In genomic region chr10:44827431-44828006, GRCh38 we compare ENCODE assay signal across 19 cellular contexts.
A peak's percentile ranks its signal among the peaks of the same experiment; 100 is the strongest.
DNase-seq lines count a peak whose midpoint lies in the region; TF ChIP-seq lines count a peak whose summit lies in the region.
"Had no signal": no experiment of that assay in that cellular context is flagged by ENCODE, and none has a peak within 500 bp of the region (broad histone marks: within the 10 kb centered on the region; RNA-seq: fewer than 3 reads in every experiment).

No MANE protein-coding gene starts in this region.

- 25 to 46% methylated on average over 5 to 8 of the region's 13 CpGs for WGBS in thyroid gland, 2 donors

- DNase-seq in HT-29 (ENCODE audit: low spot score) (peak; percentile 49), RPMI8226 (peak; percentile 66), kidney tubule cell (ENCODE audit: low spot score) (peak; percentile 48), thyroid gland (peak; percentile 80 to 86), NCI-H2081 (lab: John Stamatoyannopoulos, UW) (no peak), immature natural killer cell (no peak)
- no peak for DNase-seq in stimulated activated CD4-positive, alpha-beta T cell treated with anti-CD3 and anti-CD28 coated beads, Interleukin-4, amount 100 ng/mL, for 1 hour
- DNase-seq: activated CD4-positive, alpha-beta memory T cell treated with anti-CD3 and anti-CD28 coated beads for 36 hours; activated T-cell treated with anti-CD3 and anti-CD28 coated beads, Interleukin-2, amount 50 U/mL, for 4 hours; COR-L47; dorsolateral prefrontal cortex; Kasumi-1; NCI-H2171; NK-92 treated with Interleukin-12 subunit alpha and Interleukin-12 subunit beta, amount 100 ng/mL, for 24 hours; pancreas; T-helper 1 cell had no signal

- peaks cover 0 to 8% (median 3%) of the 10 kb centered on the region in 3 donors for H3K27me3 Mint-ChIP-seq in immature natural killer cell (ENCODE audit: low read depth in 3 of 3)
- H3K27me3 Mint-ChIP-seq: brain had no signal

- peaks cover 6 to 10% of the 10 kb centered on the region in 2 donors for H3K4me1 ChIP-seq in thyroid gland
- H3K4me1 ChIP-seq: gastroesophageal sphincter, pancreas had no signal

- H3K27ac ChIP-seq in thyroid gland: no peak overlapping the region
- H3K27ac ChIP-seq: dorsolateral prefrontal cortex, gastroesophageal sphincter, pancreas had no signal

- intact Hi-C loops in thyroid gland (cut with DNase I): no loop called here

- H3K9me3 Mint-ChIP-seq in immature natural killer cell: no peaks in the 10 kb centered on the region
- H3K9me3 Mint-ChIP-seq: activated CD4-positive, alpha-beta memory T cell treated with anti-CD3 and anti-CD28 coated beads for 36 hours; activated naive CD4-positive, alpha-beta T cell treated with anti-CD3 and anti-CD28 coated beads, Interleukin-2, amount 50 U/mL, for 72 hours; activated T-cell treated with anti-CD3 and anti-CD28 coated beads, Interleukin-2, amount 50 U/mL, for 4 hours had no signal

- H3K4me3 Mint-ChIP-seq in immature natural killer cell: no peak overlapping the region
- H3K4me3 Mint-ChIP-seq: activated CD4-positive, alpha-beta memory T cell treated with anti-CD3 and anti-CD28 coated beads for 36 hours; activated T-cell treated with anti-CD3 and anti-CD28 coated beads, Interleukin-2, amount 50 U/mL, for 4 hours; brain had no signal

- H3K4me3 ChIP-seq in thyroid gland (replicated peaks in 1 of 3): no peak overlapping the region
- H3K4me3 ChIP-seq: dorsolateral prefrontal cortex, gastroesophageal sphincter, pancreas had no signal

- no peak overlapping the region for H3K27ac Mint-ChIP-seq in immature natural killer cell
- H3K27ac Mint-ChIP-seq: activated CD4-positive, alpha-beta memory T cell treated with anti-CD3 and anti-CD28 coated beads for 36 hours; brain had no signal

- TF ChIP-seq POLR2A in thyroid gland (IDR thresholded peaks at IDR 0.05): no peak

- no peak for TF ChIP-seq CTCF in thyroid gland (IDR thresholded peaks at IDR 0.05)

- no peaks in the 10 kb centered on the region for H3K27me3 ChIP-seq in thyroid gland
- H3K27me3 ChIP-seq: dorsolateral prefrontal cortex, pancreas had no signal

- H3K36me3 ChIP-seq in thyroid gland: no peaks in the 10 kb centered on the region
- H3K36me3 ChIP-seq: gastroesophageal sphincter, pancreas had no signal

- no peaks in the 10 kb centered on the region for H3K4me1 Mint-ChIP-seq in immature natural killer cell

- no peaks in the 10 kb centered on the region for H3K9me3 ChIP-seq in thyroid gland
- H3K9me3 ChIP-seq: gastroesophageal sphincter, pancreas had no signal

- no peaks in the 10 kb centered on the region for H3K36me3 Mint-ChIP-seq in immature natural killer cell
- H3K36me3 Mint-ChIP-seq: activated CD4-positive, alpha-beta memory T cell treated with anti-CD3 and anti-CD28 coated beads for 36 hours; activated naive CD4-positive, alpha-beta T cell treated with anti-CD3 and anti-CD28 coated beads, Interleukin-2, amount 50 U/mL, for 72 hours; brain had no signal

Comparison
In these comparisons a context has a peak if more than half of its experiments do, and no peak if none do; other contexts are left out.
1. DNase-seq: peak in HT-29 (single experiment), RPMI8226 (single experiment), kidney tubule cell (single experiment) and thyroid gland (2 of 2); none in NCI-H2081 (0 of 2), stimulated activated CD4-positive, alpha-beta T cell treated with anti-CD3 and anti-CD28 coated beads, Interleukin-4, amount 100 ng/mL, for 1 hour (single experiment) and immature natural killer cell (0 of 3).